ENCODE assay signal across 8 cellular contexts in genomic region chr1:199089393-199090122, GRCh38.
A peak's percentile ranks its signal among the peaks of the same experiment; 100 is the strongest.
DNase-seq lines count a peak whose midpoint lies in the region; ATAC-seq, FAIRE-seq and TF ChIP-seq lines count a peak whose summit lies in the region.

No MANE protein-coding gene starts in this region.

- H3K9me3 ChIP-seq in IMR-90 (ENCODE audit: control insufficient read depth, insufficient read depth, low read length): no peaks in the 10 kb centered on the region
- no peaks in the 10 kb centered on the region for H3K9me3 ChIP-seq in right cardiac atrium (ENCODE audit: control insufficient read depth, low read length)

- DNase-seq in GM12892 (ENCODE audit: insufficient read length): peak; percentile 13
- peak; percentile 15 for DNase-seq in IMR-90
- peak; percentile 65 for DNase-seq in central memory CD4-positive, alpha-beta T cell
- DNase-seq in kidney tubule cell (ENCODE audit: low spot score): no peak
- no peak for DNase-seq in 8988T
- no peak for DNase-seq in HuH-7.5 (ENCODE audit: low spot score)
- no peak for DNase-seq in right cardiac atrium

- H2AK9ac ChIP-seq in IMR-90 (replicated peaks; ENCODE audit: low read depth, low read length, poor library complexity): no peak overlapping the region

- H3K4ac ChIP-seq in IMR-90 (ENCODE audit: low read depth, low read length): no peak overlapping the region

- no peaks in the 10 kb centered on the region for H3K36me3 ChIP-seq in IMR-90 (ENCODE audit: control insufficient read depth, insufficient read depth, low read length)

- H4K5ac ChIP-seq in IMR-90 (ENCODE audit: low read depth, low read length): no peak overlapping the region

- TF ChIP-seq POLR2A in GM12892 (IDR thresholded peaks at IDR 0.05; ENCODE audit: low read depth, low read length): no peak
- TF ChIP-seq POLR2A in IMR-90 (IDR thresholded peaks at IDR 0.05; ENCODE audit: low read depth, low read length): no peak

- POLR2A ChIA-PET in IMR-90 (lab: Charles Lee; ENCODE audit: unreplicated experiment): no interaction called here

- no peak overlapping the region for H2AK5ac ChIP-seq in IMR-90 (ENCODE audit: low read depth, low read length)

- H3K4me3 ChIP-seq in IMR-90 (ENCODE audit: insufficient read depth, low read depth, low read length): no peak overlapping the region
- no peak overlapping the region for H3K4me3 ChIP-seq in right cardiac atrium (ENCODE audit: low read length)

- FAIRE-seq in GM12892 (lab: Jason Lieb, UNC): peak; percentile 82

- no peak overlapping the region for H4K91ac ChIP-seq in IMR-90 (ENCODE audit: insufficient read depth, low read depth, low read length)

- no peaks in the 10 kb centered on the region for H4K20me1 ChIP-seq in IMR-90 (ENCODE audit: insufficient read depth, low read length)

- no peak overlapping the region for H2AFZ ChIP-seq in IMR-90 (replicated peaks; ENCODE audit: low read length, poor library complexity)

- ATAC-seq in GM21447 (IDR thresholded peaks at IDR 0.05; ENCODE audit: unreplicated experiment) (peak; percentile 92), IMR-90 (ENCODE audit: low read depth) (peak; percentile 53), right cardiac atrium (no peak)

- H3K27me3 ChIP-seq in IMR-90 (ENCODE audit: control insufficient read depth, insufficient read depth, low read length): no peaks in the 10 kb centered on the region
- H3K27me3 ChIP-seq in right cardiac atrium (ENCODE audit: control insufficient read depth, insufficient read depth): no peaks in the 10 kb centered on the region

- no peak overlapping the region for H3K9ac ChIP-seq in IMR-90 (ENCODE audit: low read depth, low read length)

- no peak for TF ChIP-seq RAD21 in IMR-90 (IDR thresholded peaks at IDR 0.05; ENCODE audit: low read length)

- no peak overlapping the region for H3K14ac ChIP-seq in IMR-90 (replicated peaks; ENCODE audit: low read depth, low read length)

- H4K8ac ChIP-seq in IMR-90 (ENCODE audit: low read depth in 2 of 2, low read length in 2 of 2): no peak overlapping the region

- WGBS in IMR-90 (ENCODE audit: extremely low coverage in 2 of 2, insufficient read length in 1 of 2), 2 experiments: no CpG with 5 or more reads among the region's 3 CpGs
- WGBS in right cardiac atrium: 45% methylated on average over 3 of the region's 3 CpGs

- H2BK120ac ChIP-seq in IMR-90 (ENCODE audit: low read depth, low read length): no peak overlapping the region

- H3K56ac ChIP-seq in IMR-90 (ENCODE audit: extremely low read depth, insufficient read depth, low read length): no peak overlapping the region

- no peak overlapping the region for H2BK20ac ChIP-seq in IMR-90 (ENCODE audit: low read depth, low read length)

- dilution Hi-C loops in IMR-90 (cut with HindIII; ENCODE audit: low sequenced_read_pairs, unreplicated experiment): no loop called here

- peaks cover 5% of the 10 kb centered on the region for H3K9me1 ChIP-seq in IMR-90 (ENCODE audit: insufficient read depth, low read length)

- no peak overlapping the region for H3K27ac ChIP-seq in IMR-90 (ENCODE audit: insufficient read depth, low read length)
- H3K27ac ChIP-seq in right cardiac atrium (ENCODE audit: low read length): no peak overlapping the region

- no peak overlapping the region for H2BK5ac ChIP-seq in IMR-90 (ENCODE audit: low read depth, low read length, poor library complexity, severe bottlenecking)

- H3K18ac ChIP-seq in IMR-90 (ENCODE audit: low read depth, low read length): no peak overlapping the region; the same call in 1 of the 2 replicates

- CTCF ChIA-PET in IMR-90 (lab: Yijun Ruan, JAX): no interaction called here

- intact Hi-C loops in IMR-90 (cut with micrococcal nuclease): no loop called here
- intact Hi-C loops in right cardiac atrium (cut with DNase I): no loop called here

- H2BK15ac ChIP-seq in IMR-90 (ENCODE audit: low read depth, low read length): no peak overlapping the region

- TF ChIP-seq CTCF in IMR-90 (conservative IDR thresholded peaks at IDR 0.05; ENCODE audit: low read depth, low read length): no peak

- H3K4me1 ChIP-seq in IMR-90 (ENCODE audit: control insufficient read depth, insufficient read depth, low read length): peaks cover 4% of the 10 kb centered on the region; the same call in 1 of the 2 replicates
- H3K4me1 ChIP-seq in right cardiac atrium (ENCODE audit: control insufficient read depth, insufficient read depth, low read length): no peaks in the 10 kb centered on the region

- BruUV-seq in IMR-90 (replicated peaks; lab: Mats Ljungman, UMichigan): no TSS peak

- no peak overlapping the region for H3K4me2 ChIP-seq in IMR-90 (ENCODE audit: low read depth, low read length)

- in situ Hi-C loops in IMR-90 (cut with MboI; ENCODE audit: low sequenced_read_pairs): no loop called here

- H3K23ac ChIP-seq in IMR-90 (ENCODE audit: low read depth, low read length): no peak overlapping the region

- no peaks in the 10 kb centered on the region for H3K79me1 ChIP-seq in IMR-90 (ENCODE audit: low read depth in 1 of 2, low read length in 2 of 2)

TF ChIP-seq in IMR-90, 13 proteins besides CTCF, POLR2A, EP300 and RAD21:
- TF ChIP-seq MAZ (IDR thresholded peaks at IDR 0.05; ENCODE audit: borderline replicate concordance, low read depth, low read length): no peak
- no peak for TF ChIP-seq RCOR1 (IDR thresholded peaks at IDR 0.05; ENCODE audit: insufficient replicate concordance, low read length)
- no peak for TF ChIP-seq FOS (IDR thresholded peaks at IDR 0.05; ENCODE audit: low read depth, low read length)
- TF ChIP-seq BHLHE40 (IDR thresholded peaks at IDR 0.05; ENCODE audit: low read depth, low read length): no peak

Comparison
In these comparisons a context has a peak if more than half of its experiments do, and no peak if none do; other contexts are left out.
1. DNase-seq: peak in GM12892 (single experiment), IMR-90 (single experiment) and central memory CD4-positive, alpha-beta T cell (single experiment); none in kidney tubule cell (single experiment), 8988T (single experiment), HuH-7.5 (single experiment) and right cardiac atrium (0 of 3).
2. ATAC-seq: peak in GM21447 (single experiment) and IMR-90 (single experiment); none in right cardiac atrium (0 of 2).